In the genomic region with DNA sequence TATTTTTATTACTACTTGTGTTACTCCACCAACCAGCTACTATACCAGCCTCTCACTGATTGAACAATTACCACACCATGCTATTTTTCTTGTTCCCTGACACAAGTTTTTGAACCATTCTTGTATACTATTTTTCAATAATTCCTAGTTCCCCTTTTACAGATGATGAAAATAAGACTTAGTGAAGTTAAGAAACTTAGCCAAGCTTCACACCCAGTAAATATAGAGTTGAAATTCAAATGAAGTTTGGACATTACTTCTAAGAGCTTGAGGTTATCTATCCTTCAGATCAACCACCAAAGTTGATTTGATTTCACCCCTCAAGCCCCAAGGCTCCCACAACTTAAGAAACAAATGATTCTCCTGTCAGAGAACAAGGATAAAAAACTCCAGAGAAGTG, we compare ENCODE assay signal across 22 cellular contexts. TPM values are rescaled to one million over a fixed set of nuclear protein-coding genes. Genes with fewer than 3 reads are reported as not detected.
A peak's percentile ranks its signal among the peaks of the same experiment; 100 is the strongest.
DNase-seq lines count a peak whose midpoint lies in the region; ATAC-seq and TF ChIP-seq lines count a peak whose summit lies in the region.
"Had no signal": no experiment of that assay in that cellular context is flagged by ENCODE, and none has a peak within 500 bp of the region (broad histone marks: within the 10 kb centered on the region; RNA-seq: fewer than 3 reads in every experiment).

No MANE protein-coding gene starts in this region.

- intact Hi-C loops in OCI-LY7 (cut with micrococcal nuclease; ENCODE audit: unreplicated experiment): no loop called here
- intact Hi-C loops in lower leg skin (cut with DNase I; ENCODE audit: low total_unique reads): no loop called here

- POLR2A ChIA-PET in OCI-LY7 (lab: Charles Lee): interaction anchor here (0.9 kb wide), 1 partner anchor 8 kb away, joined by 4 read pairs; no protein-coding TSS in a partner anchor

- H3K4me3 ChIP-seq in OCI-LY7 (ENCODE audit: low read depth, low read length, poor library complexity, severe bottlenecking): no peak overlapping the region
- H3K4me3 ChIP-seq in lower leg skin (ENCODE audit: low read depth, poor library complexity, severe bottlenecking): no peak overlapping the region
- H3K4me3 ChIP-seq: left lung, pancreas, SJCRH30, smooth muscle cell had no signal

- TF ChIP-seq POLR2A in lower leg skin (IDR thresholded peaks at IDR 0.05): no peak

- H3K9me3 Mint-ChIP-seq in effector memory CD8-positive, alpha-beta T cell: no peaks in the 10 kb centered on the region
- H3K9me3 Mint-ChIP-seq: activated naive CD8-positive, alpha-beta T cell treated with anti-CD3 and anti-CD28 coated beads, Interleukin-2, amount 50 U/mL, for 24 hours; H9; stimulated activated naive CD8-positive, alpha-beta T cell treated with anti-CD3 and anti-CD28 coated beads, Interleukin-15, Interleukin-2, amounts not matched to agents 100 ng/mL and 50 ng/mL, for 24 hours had no signal

- DNase-seq in OCI-LY7 (ENCODE audit: low spot score) (no peak), T-helper 2 cell (no peak), AG08396 (ENCODE audit: low spot score) (no peak), lower leg skin (ENCODE audit: low spot score in 2 of 2) (no peak)
- DNase-seq in effector memory CD8-positive, alpha-beta T cell: no peak
- DNase-seq: activated CD4-positive, alpha-beta T cell treated with anti-CD3 and anti-CD28 coated beads, Interleukin-2, amount 50 U/mL, for 48 hours; activated naive CD8-positive, alpha-beta T cell treated with anti-CD3 and anti-CD28 coated beads, Interleukin-2, amount 50 U/mL, for 24 hours; activated T-cell treated with anti-CD3 and anti-CD28 coated beads, Interleukin-2, amount 50 U/mL, for 48 hours; BE2C; caudate nucleus; DMS153; H9; left lung; NCI-H1105 treated with DMSO at 0.1 percent for 48 hours; NCI-H2227 treated with DMSO at 0.1 percent for 48 hours; pancreas; SJCRH30 had no signal

- H3K79me2 ChIP-seq in OCI-LY7 (ENCODE audit: insufficient read depth, low read depth, low read length): no peaks in the 10 kb centered on the region

- H3K27me3 Mint-ChIP-seq in effector memory CD8-positive, alpha-beta T cell: no peaks in the 10 kb centered on the region
- H3K27me3 Mint-ChIP-seq: activated naive CD8-positive, alpha-beta T cell treated with anti-CD3 and anti-CD28 coated beads, Interleukin-2, amount 50 U/mL, for 24 hours; stimulated activated naive CD8-positive, alpha-beta T cell treated with anti-CD3 and anti-CD28 coated beads, Interleukin-15, Interleukin-2, amounts not matched to agents 100 ng/mL and 50 ng/mL, for 24 hours had no signal

- no peak overlapping the region for H3K4me3 Mint-ChIP-seq in effector memory CD8-positive, alpha-beta T cell
- H3K4me3 Mint-ChIP-seq: activated naive CD8-positive, alpha-beta T cell treated with anti-CD3 and anti-CD28 coated beads, Interleukin-2, amount 50 U/mL, for 24 hours; H9; stimulated activated naive CD8-positive, alpha-beta T cell treated with anti-CD3 and anti-CD28 coated beads, Interleukin-15, Interleukin-2, amounts not matched to agents 100 ng/mL and 50 ng/mL, for 24 hours had no signal

- peaks cover 15% of the 10 kb centered on the region for H3K4me1 ChIP-seq in OCI-LY7 (ENCODE audit: insufficient read depth, low read length, poor library complexity, severe bottlenecking)
- H3K4me1 ChIP-seq: BE2C, pancreas had no signal

- no peaks in the 10 kb centered on the region for H3K36me3 ChIP-seq in OCI-LY7 (ENCODE audit: insufficient read depth, low read length)
- H3K36me3 ChIP-seq: BE2C, left lung, pancreas, SJCRH30 had no signal

- no TSS peak for BruUV-seq in OCI-LY7 (replicated peaks; lab: Mats Ljungman, UMichigan)

- H2AFZ ChIP-seq in OCI-LY7 (ENCODE audit: low read length): no peak overlapping the region

- peaks cover 7% of the 10 kb centered on the region; the same call in 1 of the 2 replicates for H3K9me3 ChIP-seq in OCI-LY7 (ENCODE audit: low read length)
- H3K9me3 ChIP-seq: BE2C, left lung, pancreas, SJCRH30 had no signal

- H3K4me2 ChIP-seq in OCI-LY7 (ENCODE audit: low read length): peak overlapping the region; percentile 3; the same call in 1 of the 2 replicates
- H3K4me2 ChIP-seq: smooth muscle cell had no signal

- TF ChIP-seq CTCF in OCI-LY7 (conservative IDR thresholded peaks at IDR 0.05; ENCODE audit: low read length) (no peak), lower leg skin (IDR thresholded peaks at IDR 0.05) (no peak)

- H3K4me1 Mint-ChIP-seq in effector memory CD8-positive, alpha-beta T cell (ENCODE audit: low read depth in 2 of 2): peaks cover 6 to 8% of the 10 kb centered on the region in 2 donors
- H3K4me1 Mint-ChIP-seq: H9 had no signal

- H3K27ac ChIP-seq in OCI-LY7 (ENCODE audit: low read depth, low read length, poor library complexity, severe bottlenecking): no peak overlapping the region
- H3K27ac ChIP-seq: left lung, pancreas, SJCRH30 had no signal

- no peak overlapping the region for H3K27ac Mint-ChIP-seq in effector memory CD8-positive, alpha-beta T cell
- H3K27ac Mint-ChIP-seq: activated naive CD8-positive, alpha-beta T cell treated with anti-CD3 and anti-CD28 coated beads, Interleukin-2, amount 50 U/mL, for 24 hours; H9; stimulated activated naive CD8-positive, alpha-beta T cell treated with anti-CD3 and anti-CD28 coated beads, Interleukin-15, Interleukin-2, amounts not matched to agents 100 ng/mL and 50 ng/mL, for 24 hours had no signal

- ATAC-seq in GM18520 (IDR thresholded peaks at IDR 0.05; ENCODE audit: unreplicated experiment) (peak; percentile 39), GM21390 (IDR thresholded peaks at IDR 0.05; ENCODE audit: unreplicated experiment) (peak; percentile 49), HG02973 (IDR thresholded peaks at IDR 0.05; ENCODE audit: unreplicated experiment) (peak; percentile 48)
- no peak for ATAC-seq in effector memory CD8-positive, alpha-beta T cell (replicated peaks)
- ATAC-seq: activated naive CD8-positive, alpha-beta T cell treated with anti-CD3 and anti-CD28 coated beads, Interleukin-2, amount 50 U/mL, for 24 hours; left lung; pancreas had no signal

- no peaks in the 10 kb centered on the region for H3K9me2 ChIP-seq in OCI-LY7 (ENCODE audit: insufficient read depth, low read length)

- no peaks in the 10 kb centered on the region for H3K36me3 Mint-ChIP-seq in effector memory CD8-positive, alpha-beta T cell (ENCODE audit: insufficient read depth)

- no peaks in the 10 kb centered on the region for H4K20me1 ChIP-seq in OCI-LY7 (ENCODE audit: insufficient read depth, low read length)

- CTCF ChIA-PET in OCI-LY7 (lab: Charles Lee; ENCODE audit: unreplicated experiment): interaction anchor here (0.6 kb wide), 1 partner anchor 706 kb away, joined by 3 read pairs; no protein-coding TSS in a partner anchor

RNA-seq across cellular contexts. Expression of a gene that starts 13.1 kb away (rescaled TPM):
- total RNA-seq in OCI-LY7 (2014; rRNA removed; shearing (Covaris generic)): 0.16 and 0.51 TPM in 2 replicates
- total RNA-seq in OCI-LY7 (2022) (0.19 and 0.26 TPM in 2 replicates), lower leg skin (1 to 10 TPM; 1.7 to 3.7 (median 2.1) TPM)
